8 cellular contexts compared by ENCODE assay signal in the genomic region with DNA sequence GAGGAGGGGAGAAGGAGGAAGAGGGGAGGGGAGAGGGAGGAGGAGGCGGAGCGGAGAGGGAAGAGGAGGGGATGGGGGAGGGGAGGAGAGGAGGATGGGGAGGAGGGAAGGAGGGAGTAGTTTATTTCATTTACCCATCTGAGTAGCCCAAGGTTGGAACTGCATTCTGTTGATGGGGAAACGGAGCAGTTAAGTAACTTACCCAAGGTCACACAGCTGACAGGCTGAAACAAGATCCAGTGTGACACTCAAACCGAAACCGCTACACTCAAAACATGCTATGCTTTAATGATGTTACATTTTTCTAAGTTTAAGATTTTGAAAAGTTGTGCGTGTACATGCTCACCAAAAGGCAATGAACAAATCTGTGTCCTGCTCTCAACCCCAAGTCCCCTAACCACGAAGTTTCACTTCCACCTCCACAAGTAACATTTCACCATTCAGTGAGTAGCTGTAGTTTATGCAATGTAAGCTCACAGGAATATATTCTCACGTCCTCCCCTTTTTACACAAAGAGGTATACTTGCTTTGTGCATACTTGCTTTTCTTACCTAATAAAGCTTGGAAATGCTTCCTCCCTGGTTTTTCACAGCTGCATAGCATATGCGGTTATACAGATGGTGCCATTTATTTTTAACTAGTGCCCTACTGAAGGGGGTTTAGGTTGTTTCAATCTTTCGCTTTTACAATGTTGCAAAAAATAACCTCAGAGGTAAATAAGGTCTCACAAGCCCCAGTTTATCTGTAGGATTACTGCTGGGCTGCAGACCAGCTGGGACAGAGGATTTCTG.
A peak's percentile ranks its signal among the peaks of the same experiment; 100 is the strongest.
DNase-seq lines count a peak whose midpoint lies in the region; ATAC-seq and TF ChIP-seq lines count a peak whose summit lies in the region.

No MANE protein-coding gene starts in this region.

- 0 out of 2 replicates have a peak overlapping the region, but pooled peaks have one; percentile 32 for H3K27ac ChIP-seq in Panc1 (ENCODE audit: low read length)
- peak overlapping the region in 1 of 4 donors; percentile 67 for H3K27ac ChIP-seq in esophagus squamous epithelium

- peak; percentile 27 for DNase-seq in activated T-cell treated with anti-CD3 and anti-CD28 coated beads for 24 hours (ENCODE audit: low read depth)
- DNase-seq in activated T-cell treated with anti-CD3 and anti-CD28 coated beads, Interleukin-2, amount 50 U/mL, for 1 hour = no peak
- DNase-seq in Panc1 (ENCODE audit: low read depth, low spot score) = no peak
- peak; percentile 80 for DNase-seq in germinal center (ENCODE audit: low spot score)
- DNase-seq in esophagus squamous epithelium (lab: John Stamatoyannopoulos, UW) = no peak
- DNase-seq in putamen (ENCODE audit: low spot score) = no peak
- no peak for DNase-seq in NCI-H187 (lab: John Stamatoyannopoulos, UW)

- 33 to 35% methylated on average over 10 of the region's 10 CpGs for WGBS in esophagus squamous epithelium, 2 donors

- in situ Hi-C loops in Panc1 (cut with HindIII; ENCODE audit: low pct_unique_long_range_greater_than_20kb, low sequenced_read_pairs) = no loop called here

- H3K4me1 ChIP-seq in Panc1 (ENCODE audit: control insufficient read depth, insufficient read depth, low read length) (peaks cover 6% of the 10 kb centered on the region), esophagus squamous epithelium (peaks cover 5 to 44% (median 13%) of the 10 kb centered on the region in 3 donors)

- CTCF ChIA-PET in Panc1 (lab: Charles Lee) = no interaction called here

- no peak for TF ChIP-seq CTCF in Panc1 (IDR thresholded peaks at IDR 0.05)
- TF ChIP-seq CTCF in esophagus squamous epithelium (IDR thresholded peaks at IDR 0.05) = no peak

- no peaks in the 10 kb centered on the region for H3K27me3 ChIP-seq in Panc1 (ENCODE audit: control insufficient read depth, insufficient read depth, low read length)
- no peaks in the 10 kb centered on the region for H3K27me3 ChIP-seq in esophagus squamous epithelium

- BruUV-seq in Panc1 (replicated peaks; lab: Mats Ljungman, UMichigan) = no TSS peak

- intact Hi-C loops in Panc1 (cut with micrococcal nuclease; ENCODE audit: unreplicated experiment) (no loop called here), esophagus squamous epithelium (cut with DNase I) (no loop called here)

- H3K36me3 ChIP-seq in Panc1 (ENCODE audit: control insufficient read depth, insufficient read depth, low read length) (no peaks in the 10 kb centered on the region), esophagus squamous epithelium (no peaks in the 10 kb centered on the region)

- peak overlapping the region in 1 of 2 experiments; percentile 31; a peak in 2 of 4 replicates for H3K4me3 ChIP-seq in Panc1 (ENCODE audit: low read depth in 2 of 2, low read length in 2 of 2)
- peak overlapping the region in 1 of 4 donors; percentile 44 for H3K4me3 ChIP-seq in esophagus squamous epithelium

- no peak for TF ChIP-seq POLR2A in esophagus squamous epithelium (IDR thresholded peaks at IDR 0.05)

- ATAC-seq in HG02884 (IDR thresholded peaks at IDR 0.05; ENCODE audit: unreplicated experiment) (peak; percentile 84), Panc1 (peak; percentile 55)

- POLR2A ChIA-PET in Panc1 (lab: Charles Lee) = no interaction called here

- no peaks in the 10 kb centered on the region for H3K9me3 ChIP-seq in Panc1 (ENCODE audit: control insufficient read depth, insufficient read depth, low read depth, low read length)
- H3K9me3 ChIP-seq in esophagus squamous epithelium = no peaks in the 10 kb centered on the region

Comparison
In these comparisons a context has a peak if more than half of its experiments do, and no peak if none do; other contexts are left out.
1. DNase-seq: peak in activated T-cell treated with anti-CD3 and anti-CD28 coated beads for 24 hours (single experiment) and germinal center (single experiment); none in activated T-cell treated with anti-CD3 and anti-CD28 coated beads, Interleukin-2, amount 50 U/mL, for 1 hour (single experiment), Panc1 (single experiment), esophagus squamous epithelium (single experiment), putamen (single experiment) and NCI-H187 (0 of 2).